ENCODE assay signal across 1 cellular context in the genomic region with DNA sequence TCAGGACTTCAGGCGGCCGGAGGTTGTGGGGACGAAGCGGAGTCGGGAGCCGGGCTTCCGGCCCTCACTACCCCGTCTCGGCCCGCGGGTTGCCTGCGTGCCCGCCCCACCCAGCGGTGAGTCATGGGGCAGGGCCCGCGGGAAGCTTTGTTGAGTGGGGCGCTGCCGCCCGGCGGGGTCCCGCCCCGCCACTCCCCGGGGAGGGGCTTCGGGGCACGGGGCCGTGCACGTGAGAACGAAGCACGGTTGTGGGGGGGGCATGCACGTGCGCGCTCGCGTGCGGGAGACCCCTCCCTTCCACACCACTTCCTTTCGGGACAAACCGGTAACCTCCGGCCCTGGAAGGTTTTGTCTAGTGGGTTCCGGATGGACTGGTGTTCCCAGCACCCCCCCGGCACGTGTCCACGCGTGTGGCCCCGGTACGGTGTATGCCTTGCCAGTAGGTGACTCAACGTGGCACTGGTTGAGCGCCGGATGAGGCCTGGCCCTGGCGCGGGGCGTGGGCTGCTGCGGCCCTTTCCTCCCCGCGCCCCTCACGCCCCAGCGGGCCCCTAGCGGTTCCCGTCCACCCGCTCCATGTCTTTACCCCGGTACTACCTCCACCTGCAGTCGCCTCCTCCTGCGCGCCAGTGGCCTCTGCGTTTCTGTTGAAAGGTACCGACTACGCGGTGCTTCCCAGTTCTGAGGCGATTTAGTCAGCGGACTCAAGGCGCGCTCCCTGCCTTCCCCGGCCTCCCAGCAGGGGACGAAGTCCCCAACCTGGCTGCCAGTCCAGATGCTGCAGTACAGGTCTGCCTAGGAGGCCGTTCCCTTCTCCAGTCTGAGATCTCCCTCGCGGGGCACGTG.
TF ChIP-seq lines count a peak whose summit lies in the region.

No MANE protein-coding gene starts in this region.

TF ChIP-seq in H1, 55 proteins besides CTCF, POLR2A, EP300 and RAD21:
- TF ChIP-seq MAFK (IDR thresholded peaks at IDR 0.05; ENCODE audit: low read depth, low read length) (no peak), JUN (IDR thresholded peaks at IDR 0.05; ENCODE audit: low read depth, low read length) (no peak), SIX5 (IDR thresholded peaks at IDR 0.05; ENCODE audit: low read depth, low read length) (no peak), RNF2 (IDR thresholded peaks at IDR 0.05; ENCODE audit: borderline replicate concordance, low read depth, low read length, missing control alignments, poor library complexity, severe bottlenecking) (no peak), SIRT6 (IDR thresholded peaks at IDR 0.05; ENCODE audit: low read length) (no peak), HDAC6 (IDR thresholded peaks at IDR 0.05; ENCODE audit: low read depth, low read length) (no peak), JUND (IDR thresholded peaks at IDR 0.05; ENCODE audit: low read length) (no peak; the same call in 1 of the 2 replicates), YY1 (IDR thresholded peaks at IDR 0.05; ENCODE audit: low read depth, low read length) (no peak), ZNF274 (IDR thresholded peaks at IDR 0.05; ENCODE audit: borderline replicate concordance, extremely low read depth, low read length) (no peak), CEBPB (IDR thresholded peaks at IDR 0.05; ENCODE audit: low read depth, low read length) (no peak), RXRA (IDR thresholded peaks at IDR 0.05; ENCODE audit: insufficient read depth, low read depth, low read length) (no peak), SUZ12 (IDR thresholded peaks at IDR 0.05; ENCODE audit: low read length) (0 out of 2 replicates have a peak, but pooled peaks have one; percentile 35), SP4 (IDR thresholded peaks at IDR 0.05; ENCODE audit: low read length) (no peak), FOSL1 (IDR thresholded peaks at IDR 0.05; ENCODE audit: insufficient read depth, low read depth, low read length) (no peak), RBBP5 (IDR thresholded peaks at IDR 0.05; ENCODE audit: borderline replicate concordance, low read depth, low read length) (peak; percentile 53; the same call in 1 of the 2 replicates), BRCA1 (IDR thresholded peaks at IDR 0.05; ENCODE audit: low read depth, low read length) (no peak), GABPA (IDR thresholded peaks at IDR 0.05; ENCODE audit: borderline replicate concordance, insufficient read depth, low read length) (no peak), KDM1A (IDR thresholded peaks at IDR 0.05; ENCODE audit: borderline replicate concordance, low read length) (peak; percentile 58; the same call in 1 of the 2 replicates), ASH2L (IDR thresholded peaks at IDR 0.05; ENCODE audit: low read length) (peak; percentile 78), SAP30 (IDR thresholded peaks at IDR 0.05; ENCODE audit: insufficient read depth, insufficient replicate concordance, low read length) (no peak), TBP (IDR thresholded peaks at IDR 0.05; ENCODE audit: low read depth, low read length) (0 out of 2 replicates have a peak, but pooled peaks have one; percentile 1), EZH2 (IDR thresholded peaks at IDR 0.05; ENCODE audit: low read depth, low read length, severe bottlenecking) (no peak), NRF1 (IDR thresholded peaks at IDR 0.05; ENCODE audit: low read depth, low read length) (no peak), KDM4A (IDR thresholded peaks at IDR 0.05; ENCODE audit: low read depth, low read length, severe bottlenecking) (peak; percentile 76), RFX5 (IDR thresholded peaks at IDR 0.05; ENCODE audit: borderline replicate concordance, low read depth, low read length) (no peak), CBX5 (IDR thresholded peaks at IDR 0.05; ENCODE audit: low read depth, low read length) (no peak), PHF8 (conservative IDR thresholded peaks at IDR 0.05; ENCODE audit: low read depth, low read length) (peak; percentile 9; the same call in 1 of the 2 replicates), KDM5A (IDR thresholded peaks at IDR 0.05; ENCODE audit: low read length) (no peak), TAF1 (IDR thresholded peaks at IDR 0.05; ENCODE audit: low read depth, low read length) (peak; percentile 21; the same call in 1 of the 2 replicates), GTF2F1 (IDR thresholded peaks at IDR 0.05; ENCODE audit: borderline replicate concordance, low read depth, low read length) (no peak), BACH1 (IDR thresholded peaks at IDR 0.05; ENCODE audit: low read length) (peak; percentile 42), EGR1 (IDR thresholded peaks at IDR 0.05; ENCODE audit: borderline replicate concordance, low read depth, low read length) (no peak), CHD2 (IDR thresholded peaks at IDR 0.05; ENCODE audit: low read length) (no peak), POLR2AphosphoS5 (IDR thresholded peaks at IDR 0.05; ENCODE audit: low read depth, low read length) (no peak), SRF (IDR thresholded peaks at IDR 0.05; ENCODE audit: low read depth, low read length) (no peak)
- TF ChIP-seq, protein P1, sequence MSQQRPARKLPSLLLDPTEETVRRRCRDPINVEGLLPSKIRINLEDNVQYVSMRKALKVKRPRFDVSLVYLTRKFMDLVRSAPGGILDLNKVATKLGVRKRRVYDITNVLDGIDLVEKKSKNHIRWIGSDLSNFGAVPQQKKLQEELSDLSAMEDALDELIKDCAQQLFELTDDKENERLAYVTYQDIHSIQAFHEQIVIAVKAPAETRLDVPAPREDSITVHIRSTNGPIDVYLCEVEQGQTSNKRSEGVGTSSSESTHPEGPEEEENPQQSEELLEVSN (IDR thresholded peaks at IDR 0.05): peak; percentile 79
- TF ChIP-seq, protein P2, sequence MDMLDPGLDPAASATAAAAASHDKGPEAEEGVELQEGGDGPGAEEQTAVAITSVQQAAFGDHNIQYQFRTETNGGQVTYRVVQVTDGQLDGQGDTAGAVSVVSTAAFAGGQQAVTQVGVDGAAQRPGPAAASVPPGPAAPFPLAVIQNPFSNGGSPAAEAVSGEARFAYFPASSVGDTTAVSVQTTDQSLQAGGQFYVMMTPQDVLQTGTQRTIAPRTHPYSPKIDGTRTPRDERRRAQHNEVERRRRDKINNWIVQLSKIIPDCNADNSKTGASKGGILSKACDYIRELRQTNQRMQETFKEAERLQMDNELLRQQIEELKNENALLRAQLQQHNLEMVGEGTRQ (IDR thresholded peaks at IDR 0.05; ENCODE audit: low read length): no peak
- TF ChIP-seq, protein P3, sequence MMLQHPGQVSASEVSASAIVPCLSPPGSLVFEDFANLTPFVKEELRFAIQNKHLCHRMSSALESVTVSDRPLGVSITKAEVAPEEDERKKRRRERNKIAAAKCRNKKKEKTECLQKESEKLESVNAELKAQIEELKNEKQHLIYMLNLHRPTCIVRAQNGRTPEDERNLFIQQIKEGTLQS (IDR thresholded peaks at IDR 0.05; ENCODE audit: insufficient read depth, low read depth, low read length): no peak
- TF ChIP-seq, protein P4, sequence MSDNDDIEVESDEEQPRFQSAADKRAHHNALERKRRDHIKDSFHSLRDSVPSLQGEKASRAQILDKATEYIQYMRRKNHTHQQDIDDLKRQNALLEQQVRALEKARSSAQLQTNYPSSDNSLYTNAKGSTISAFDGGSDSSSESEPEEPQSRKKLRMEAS (IDR thresholded peaks at IDR 0.05): peak; percentile 92
- TF ChIP-seq, protein P5, sequence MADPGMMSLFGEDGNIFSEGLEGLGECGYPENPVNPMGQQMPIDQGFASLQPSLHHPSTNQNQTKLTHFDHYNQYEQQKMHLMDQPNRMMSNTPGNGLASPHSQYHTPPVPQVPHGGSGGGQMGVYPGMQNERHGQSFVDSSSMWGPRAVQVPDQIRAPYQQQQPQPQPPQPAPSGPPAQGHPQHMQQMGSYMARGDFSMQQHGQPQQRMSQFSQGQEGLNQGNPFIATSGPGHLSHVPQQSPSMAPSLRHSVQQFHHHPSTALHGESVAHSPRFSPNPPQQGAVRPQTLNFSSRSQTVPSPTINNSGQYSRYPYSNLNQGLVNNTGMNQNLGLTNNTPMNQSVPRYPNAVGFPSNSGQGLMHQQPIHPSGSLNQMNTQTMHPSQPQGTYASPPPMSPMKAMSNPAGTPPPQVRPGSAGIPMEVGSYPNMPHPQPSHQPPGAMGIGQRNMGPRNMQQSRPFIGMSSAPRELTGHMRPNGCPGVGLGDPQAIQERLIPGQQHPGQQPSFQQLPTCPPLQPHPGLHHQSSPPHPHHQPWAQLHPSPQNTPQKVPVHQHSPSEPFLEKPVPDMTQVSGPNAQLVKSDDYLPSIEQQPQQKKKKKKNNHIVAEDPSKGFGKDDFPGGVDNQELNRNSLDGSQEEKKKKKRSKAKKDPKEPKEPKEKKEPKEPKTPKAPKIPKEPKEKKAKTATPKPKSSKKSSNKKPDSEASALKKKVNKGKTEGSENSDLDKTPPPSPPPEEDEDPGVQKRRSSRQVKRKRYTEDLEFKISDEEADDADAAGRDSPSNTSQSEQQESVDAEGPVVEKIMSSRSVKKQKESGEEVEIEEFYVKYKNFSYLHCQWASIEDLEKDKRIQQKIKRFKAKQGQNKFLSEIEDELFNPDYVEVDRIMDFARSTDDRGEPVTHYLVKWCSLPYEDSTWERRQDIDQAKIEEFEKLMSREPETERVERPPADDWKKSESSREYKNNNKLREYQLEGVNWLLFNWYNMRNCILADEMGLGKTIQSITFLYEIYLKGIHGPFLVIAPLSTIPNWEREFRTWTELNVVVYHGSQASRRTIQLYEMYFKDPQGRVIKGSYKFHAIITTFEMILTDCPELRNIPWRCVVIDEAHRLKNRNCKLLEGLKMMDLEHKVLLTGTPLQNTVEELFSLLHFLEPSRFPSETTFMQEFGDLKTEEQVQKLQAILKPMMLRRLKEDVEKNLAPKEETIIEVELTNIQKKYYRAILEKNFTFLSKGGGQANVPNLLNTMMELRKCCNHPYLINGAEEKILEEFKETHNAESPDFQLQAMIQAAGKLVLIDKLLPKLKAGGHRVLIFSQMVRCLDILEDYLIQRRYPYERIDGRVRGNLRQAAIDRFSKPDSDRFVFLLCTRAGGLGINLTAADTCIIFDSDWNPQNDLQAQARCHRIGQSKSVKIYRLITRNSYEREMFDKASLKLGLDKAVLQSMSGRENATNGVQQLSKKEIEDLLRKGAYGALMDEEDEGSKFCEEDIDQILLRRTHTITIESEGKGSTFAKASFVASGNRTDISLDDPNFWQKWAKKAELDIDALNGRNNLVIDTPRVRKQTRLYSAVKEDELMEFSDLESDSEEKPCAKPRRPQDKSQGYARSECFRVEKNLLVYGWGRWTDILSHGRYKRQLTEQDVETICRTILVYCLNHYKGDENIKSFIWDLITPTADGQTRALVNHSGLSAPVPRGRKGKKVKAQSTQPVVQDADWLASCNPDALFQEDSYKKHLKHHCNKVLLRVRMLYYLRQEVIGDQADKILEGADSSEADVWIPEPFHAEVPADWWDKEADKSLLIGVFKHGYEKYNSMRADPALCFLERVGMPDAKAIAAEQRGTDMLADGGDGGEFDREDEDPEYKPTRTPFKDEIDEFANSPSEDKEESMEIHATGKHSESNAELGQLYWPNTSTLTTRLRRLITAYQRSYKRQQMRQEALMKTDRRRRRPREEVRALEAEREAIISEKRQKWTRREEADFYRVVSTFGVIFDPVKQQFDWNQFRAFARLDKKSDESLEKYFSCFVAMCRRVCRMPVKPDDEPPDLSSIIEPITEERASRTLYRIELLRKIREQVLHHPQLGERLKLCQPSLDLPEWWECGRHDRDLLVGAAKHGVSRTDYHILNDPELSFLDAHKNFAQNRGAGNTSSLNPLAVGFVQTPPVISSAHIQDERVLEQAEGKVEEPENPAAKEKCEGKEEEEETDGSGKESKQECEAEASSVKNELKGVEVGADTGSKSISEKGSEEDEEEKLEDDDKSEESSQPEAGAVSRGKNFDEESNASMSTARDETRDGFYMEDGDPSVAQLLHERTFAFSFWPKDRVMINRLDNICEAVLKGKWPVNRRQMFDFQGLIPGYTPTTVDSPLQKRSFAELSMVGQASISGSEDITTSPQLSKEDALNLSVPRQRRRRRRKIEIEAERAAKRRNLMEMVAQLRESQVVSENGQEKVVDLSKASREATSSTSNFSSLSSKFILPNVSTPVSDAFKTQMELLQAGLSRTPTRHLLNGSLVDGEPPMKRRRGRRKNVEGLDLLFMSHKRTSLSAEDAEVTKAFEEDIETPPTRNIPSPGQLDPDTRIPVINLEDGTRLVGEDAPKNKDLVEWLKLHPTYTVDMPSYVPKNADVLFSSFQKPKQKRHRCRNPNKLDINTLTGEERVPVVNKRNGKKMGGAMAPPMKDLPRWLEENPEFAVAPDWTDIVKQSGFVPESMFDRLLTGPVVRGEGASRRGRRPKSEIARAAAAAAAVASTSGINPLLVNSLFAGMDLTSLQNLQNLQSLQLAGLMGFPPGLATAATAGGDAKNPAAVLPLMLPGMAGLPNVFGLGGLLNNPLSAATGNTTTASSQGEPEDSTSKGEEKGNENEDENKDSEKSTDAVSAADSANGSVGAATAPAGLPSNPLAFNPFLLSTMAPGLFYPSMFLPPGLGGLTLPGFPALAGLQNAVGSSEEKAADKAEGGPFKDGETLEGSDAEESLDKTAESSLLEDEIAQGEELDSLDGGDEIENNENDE (IDR thresholded peaks at IDR 0.05; ENCODE audit: insufficient replicate concordance, low read length): no peak
TF ChIP-seq in H1: peak in this region for 11.
